Comparison of ENCODE assay signal across 10 cellular contexts in genomic region chr17:910503-911194, GRCh38.
DNase-seq lines count a peak whose midpoint lies in the region; ATAC-seq and TF ChIP-seq lines count a peak whose summit lies in the region.
"Had no signal": no experiment of that assay in that cellular context is flagged by ENCODE, and none has a peak within 500 bp of the region (broad histone marks: within the 10 kb centered on the region; RNA-seq: fewer than 3 reads in every experiment).

No MANE protein-coding gene starts in this region.

- H3K4me1 ChIP-seq in foreskin keratinocyte (peaks cover 21% of the 10 kb centered on the region), suprapubic skin (peaks cover 22% of the 10 kb centered on the region)

- peak; percentile 80 for ATAC-seq in SK-N-SH treated with all-trans-retinoic acid at 6 μM for 48 hours
- ATAC-seq in foreskin keratinocyte, result no peak
- ATAC-seq: T-cell had no signal

- TF ChIP-seq POLR2A in suprapubic skin (IDR thresholded peaks at IDR 0.05), result no peak

- no peak for TF ChIP-seq EP300 in suprapubic skin (IDR thresholded peaks at IDR 0.05)

- no peak for TF ChIP-seq CTCF in foreskin keratinocyte (conservative IDR thresholded peaks at IDR 0.05)
- TF ChIP-seq CTCF in suprapubic skin (IDR thresholded peaks at IDR 0.05), result no peak

- H3K36me3 ChIP-seq in suprapubic skin, result no peaks in the 10 kb centered on the region

- WGBS in suprapubic skin, result 59% methylated on average over 10 of the region's 10 CpGs

- H3K27me3 ChIP-seq in foreskin keratinocyte, result no peaks in the 10 kb centered on the region
- no peaks in the 10 kb centered on the region for H3K27me3 ChIP-seq in suprapubic skin

- DNase-seq in GM04504 (ENCODE audit: low read depth) (peak; percentile 77), foreskin keratinocyte (no peak), suprapubic skin (ENCODE audit: low spot score in 2 of 2) (no peak), hypothalamus (lab: John Stamatoyannopoulos, UW) (no peak), SW480 (ENCODE audit: low spot score) (no peak), HK-2 (ENCODE audit: unreplicated experiment) (no peak), D341Med (ENCODE audit: low spot score) (no peak)
- DNase-seq: activated CD4-positive, alpha-beta T cell treated with anti-CD3 and anti-CD28 coated beads for 48 hours; T-cell had no signal

- H3K9me3 ChIP-seq in suprapubic skin, result no peaks in the 10 kb centered on the region

- peak overlapping the region; percentile 20 for H3K4me3 ChIP-seq in suprapubic skin

- H3K27ac ChIP-seq in foreskin keratinocyte, result peak overlapping the region; percentile 87
- H3K27ac ChIP-seq in suprapubic skin, result peak overlapping the region; percentile 73

TF ChIP-seq in SK-N-SH treated with all-trans-retinoic acid at 6 μM for 48 hours, 23 proteins besides CTCF, POLR2A, EP300 and RAD21:
- TF ChIP-seq ZFP30 (CRISPR knock-in tag; IDR thresholded peaks at IDR 0.05) (no peak), TCF4 (CRISPR knock-in tag; IDR thresholded peaks at IDR 0.05; ENCODE audit: borderline replicate concordance) (no peak), ZNF8 (CRISPR knock-in tag; IDR thresholded peaks at IDR 0.05) (no peak), PPARA (CRISPR knock-in tag; IDR thresholded peaks at IDR 0.05; ENCODE audit: borderline replicate concordance) (no peak), RARB (CRISPR knock-in tag; IDR thresholded peaks at IDR 0.05) (no peak), ZFP3 (CRISPR knock-in tag; IDR thresholded peaks at IDR 0.05) (no peak), CSRNP3 (CRISPR knock-in tag; IDR thresholded peaks at IDR 0.05) (no peak), ISL1 (CRISPR knock-in tag; IDR thresholded peaks at IDR 0.05) (no peak), BACH2 (CRISPR knock-in tag; IDR thresholded peaks at IDR 0.05; ENCODE audit: borderline replicate concordance) (no peak), TSHZ2 (CRISPR knock-in tag; IDR thresholded peaks at IDR 0.05) (no peak), ZNF70 (CRISPR knock-in tag; IDR thresholded peaks at IDR 0.05) (no peak)
